ENCODE assay signal across 20 cellular contexts in the genomic region with DNA sequence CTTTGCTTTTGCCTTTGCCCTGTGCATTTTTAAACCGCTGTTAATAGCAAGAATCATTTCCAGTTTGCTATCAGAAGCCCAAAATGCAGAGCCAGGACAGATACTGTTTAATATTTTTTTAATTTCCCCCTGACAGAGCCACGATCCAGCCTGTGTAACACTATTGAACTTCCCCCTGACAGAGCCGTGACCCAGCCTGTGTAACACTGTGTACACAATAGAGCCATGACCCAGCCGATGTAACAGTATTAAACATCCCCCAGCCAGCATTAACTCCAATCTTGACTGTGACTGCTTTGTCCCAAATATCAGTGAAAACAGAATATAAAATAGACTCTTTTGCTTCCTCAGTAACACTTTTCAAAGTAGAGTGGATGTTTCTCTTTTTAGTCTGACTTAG.
A peak's percentile ranks its signal among the peaks of the same experiment; 100 is the strongest.
DNase-seq lines count a peak whose midpoint lies in the region; ATAC-seq, FAIRE-seq and TF ChIP-seq lines count a peak whose summit lies in the region.
"Had no signal": no experiment of that assay in that cellular context is flagged by ENCODE, and none has a peak within 500 bp of the region (broad histone marks: within the 10 kb centered on the region; RNA-seq: fewer than 3 reads in every experiment).

No MANE protein-coding gene starts in this region.

- H3K9ac ChIP-seq in smooth muscle cell (ENCODE audit: low read depth) = no peak overlapping the region
- H3K9ac ChIP-seq: GM23248 had no signal

- H3F3A ChIP-seq in smooth muscle cell (ENCODE audit: low read depth) = peaks cover 7% of the 10 kb centered on the region

- H3K36me3 Mint-ChIP-seq in mesothelial cell of epicardium = no peaks in the 10 kb centered on the region
- H3K36me3 Mint-ChIP-seq: CD4-positive, CD25-positive, alpha-beta regulatory T cell; CD8-positive, alpha-beta T cell had no signal

- no peak overlapping the region for H3K4me3 Mint-ChIP-seq in mesothelial cell of epicardium
- H3K4me3 Mint-ChIP-seq: CD4-positive, CD25-positive, alpha-beta regulatory T cell; CD8-positive, alpha-beta T cell had no signal

- H2AFZ ChIP-seq in OCI-LY7 (ENCODE audit: low read length) (peak overlapping the region; percentile 32), smooth muscle cell (ENCODE audit: low read depth) (peak overlapping the region; percentile 56)
- H2AFZ ChIP-seq: GM23248 had no signal

- FAIRE-seq in endometrium (lab: Jason Lieb, UNC) = peak; percentile 94
- FAIRE-seq: G401.6, GM12892, GM19239, H1 had no signal

- H3K27ac Mint-ChIP-seq in mesothelial cell of epicardium = peak overlapping the region; percentile 48
- H3K27ac Mint-ChIP-seq: CD4-positive, CD25-positive, alpha-beta regulatory T cell; CD8-positive, alpha-beta T cell had no signal

- H3K36me3 ChIP-seq in OCI-LY7 (ENCODE audit: insufficient read depth, low read length) (no peaks in the 10 kb centered on the region), smooth muscle cell (ENCODE audit: low read depth) (no peaks in the 10 kb centered on the region)

- H3K79me2 ChIP-seq in OCI-LY7 (ENCODE audit: insufficient read depth, low read depth, low read length) (no peaks in the 10 kb centered on the region), smooth muscle cell (ENCODE audit: low read depth) (no peaks in the 10 kb centered on the region)

- H3K4me3 ChIP-seq in OCI-LY7 (ENCODE audit: low read depth, low read length, poor library complexity, severe bottlenecking) (no peak overlapping the region), smooth muscle cell (no peak overlapping the region)
- H3K4me3 ChIP-seq: GM23248 had no signal

- POLR2A ChIA-PET in OCI-LY7 (lab: Charles Lee) = interaction anchor here (0.6 to 2.0 kb wide), 4 partner anchors 9 to 1091 kb away, joined by 3 to 5 read pairs (median 4); no protein-coding TSS in a partner anchor

- peaks cover 47% of the 10 kb centered on the region for H3K4me1 Mint-ChIP-seq in mesothelial cell of epicardium
- H3K4me1 Mint-ChIP-seq: CD4-positive, CD25-positive, alpha-beta regulatory T cell had no signal

- H4K20me1 ChIP-seq in OCI-LY7 (ENCODE audit: insufficient read depth, low read length) (no peaks in the 10 kb centered on the region), smooth muscle cell (ENCODE audit: low read depth) (no peaks in the 10 kb centered on the region)

- no TSS peak for BruUV-seq in OCI-LY7 (replicated peaks; lab: Mats Ljungman, UMichigan)

- CTCF ChIA-PET in OCI-LY7 (lab: Charles Lee; ENCODE audit: unreplicated experiment) = no interaction called here

- H3K4me1 ChIP-seq in OCI-LY7 (ENCODE audit: insufficient read depth, low read length, poor library complexity, severe bottlenecking) = peaks cover 34% of the 10 kb centered on the region
- no peaks in the 10 kb centered on the region for H3K4me1 ChIP-seq in smooth muscle cell (ENCODE audit: low read depth)
- H3K4me1 ChIP-seq: Caco-2 had no signal

- H3K9me3 ChIP-seq in OCI-LY7 (ENCODE audit: low read length) (no peaks in the 10 kb centered on the region), smooth muscle cell (replicated peaks; ENCODE audit: low read depth) (no peaks in the 10 kb centered on the region)
- H3K9me3 ChIP-seq: Caco-2 had no signal

- DNase-seq in OCI-LY7 (ENCODE audit: low spot score) (no peak), mesothelial cell of epicardium (ENCODE audit: low spot score in 2 of 2, unreplicated experiment in 2 of 2) (no peak), smooth muscle cell (lab: John Stamatoyannopoulos, UW; ENCODE audit: unreplicated experiment) (no peak), anterior cingulate cortex (lab: John Stamatoyannopoulos, UW) (no peak), activated T-cell treated with anti-CD3 and anti-CD28 coated beads for 4 hours (no peak)
- DNase-seq: Caco-2; CD4-positive, CD25-positive, alpha-beta regulatory T cell; CD8-positive, alpha-beta T cell; DMS153; DND-41; GM23248; H7; HCEC 1CT had no signal

- peaks cover 3% of the 10 kb centered on the region for H3K9me3 Mint-ChIP-seq in mesothelial cell of epicardium
- H3K9me3 Mint-ChIP-seq: CD8-positive, alpha-beta T cell had no signal

- no peak for ATAC-seq in GM18519 (IDR thresholded peaks at IDR 0.05; ENCODE audit: low FRiP score, unreplicated experiment)
- ATAC-seq: CD8-positive, alpha-beta T cell had no signal

- H3K9me2 ChIP-seq in OCI-LY7 (ENCODE audit: insufficient read depth, low read length) = no peaks in the 10 kb centered on the region

- intact Hi-C loops in OCI-LY7 (cut with micrococcal nuclease; ENCODE audit: unreplicated experiment) = no loop called here

- no peaks in the 10 kb centered on the region for H3K27me3 Mint-ChIP-seq in mesothelial cell of epicardium (ENCODE audit: low read depth)
- H3K27me3 Mint-ChIP-seq: CD4-positive, CD25-positive, alpha-beta regulatory T cell had no signal

- no peak overlapping the region for H3K27ac ChIP-seq in OCI-LY7 (ENCODE audit: low read depth, low read length, poor library complexity, severe bottlenecking)
- no peak overlapping the region for H3K27ac ChIP-seq in smooth muscle cell (ENCODE audit: low read depth)
- H3K27ac ChIP-seq: C4-2B, GM23248 had no signal

- 83% methylated on average over 4 of the region's 4 CpGs for WGBS in smooth muscle cell (ENCODE audit: low lambda C conversion rate)

- no peaks in the 10 kb centered on the region for H3K27me3 ChIP-seq in smooth muscle cell (ENCODE audit: low read depth)

- H3K4me2 ChIP-seq in OCI-LY7 (ENCODE audit: low read length) (no peak overlapping the region), smooth muscle cell (no peak overlapping the region)

- TF ChIP-seq CTCF in OCI-LY7 (conservative IDR thresholded peaks at IDR 0.05; ENCODE audit: low read length) (no peak), mesothelial cell of epicardium (IDR thresholded peaks at IDR 0.05; ENCODE audit: unreplicated experiment) (no peak), smooth muscle cell (IDR thresholded peaks at IDR 0.05; ENCODE audit: borderline replicate concordance, insufficient read depth, poor library complexity, severe bottlenecking) (no peak)
